In genomic region chr9:136439550-136440408, GRCh38 we compare ENCODE assay signal across 8 cellular contexts. TPM values are rescaled to one million over a fixed set of nuclear protein-coding genes. Genes with fewer than 3 reads are reported as not detected.
DNase-seq lines count a peak whose midpoint lies in the region; ATAC-seq lines count a peak whose summit lies in the region.

TSS of gene INPP5E (minus strand) at chr9:136439845. CDS start at chr9:136439419, 426 bp downstream.

- no peaks in the 10 kb centered on the region for H3K27me3 ChIP-seq in right cardiac atrium (ENCODE audit: control insufficient read depth, insufficient read depth)

- 5% methylated on average over 79 of the region's 79 CpGs for WGBS in right cardiac atrium

- peak; percentile 65 for DNase-seq in EH (ENCODE audit: low read depth)
- peak in 41 of 56 donors; percentile 5 to 75 (median 42) for DNase-seq in amygdala (lab: John Stamatoyannopoulos, UW)
- peak; percentile 75 to 93 (median 91) for DNase-seq in right cardiac atrium
- DNase-seq in retina: peak; percentile 76
- DNase-seq in kidney glomerular epithelial cell (lab: John Stamatoyannopoulos, UW): no peak

- H3K27ac Mint-ChIP-seq in T-helper 1 cell treated with Interleukin-12 subunit alpha and Interleukin-12 subunit beta and Interleukin-4 antibody, amounts not matched to agents 30 μg/mL and 1 μg/mL, for 36 hours: no peak within 1 kb of the TSS

- peaks cover 62% of the 10 kb centered on the region for H3K36me3 ChIP-seq in KOPT-K1 (ENCODE audit: insufficient read depth, low read length)

- peak within 1 kb of the TSS; percentile 88 for H3K4me3 Mint-ChIP-seq in T-helper 1 cell treated with Interleukin-12 subunit alpha and Interleukin-12 subunit beta and Interleukin-4 antibody, amounts not matched to agents 30 μg/mL and 1 μg/mL, for 36 hours

- no peaks in the 10 kb centered on the region for H3K9me3 Mint-ChIP-seq in T-helper 1 cell treated with Interleukin-12 subunit alpha and Interleukin-12 subunit beta and Interleukin-4 antibody, amounts not matched to agents 30 μg/mL and 1 μg/mL, for 36 hours

- peak; percentile 57 for ATAC-seq in GM21528 (IDR thresholded peaks at IDR 0.05; ENCODE audit: low FRiP score, unreplicated experiment)
- ATAC-seq in right cardiac atrium: peak; percentile 82 to 86

- H3K36me3 Mint-ChIP-seq in T-helper 1 cell treated with Interleukin-12 subunit alpha and Interleukin-12 subunit beta and Interleukin-4 antibody, amounts not matched to agents 30 μg/mL and 1 μg/mL, for 36 hours (ENCODE audit: low read depth): peaks cover 24% of the 10 kb centered on the region

- H3K4me1 Mint-ChIP-seq in T-helper 1 cell treated with Interleukin-12 subunit alpha and Interleukin-12 subunit beta and Interleukin-4 antibody, amounts not matched to agents 30 μg/mL and 1 μg/mL, for 36 hours (ENCODE audit: low read depth): peaks cover 24% of the 10 kb centered on the region

- H3K4me1 ChIP-seq in right cardiac atrium (ENCODE audit: control insufficient read depth, insufficient read depth, low read length): peaks cover 6% of the 10 kb centered on the region

- no peaks in the 10 kb centered on the region for H3K27me3 Mint-ChIP-seq in T-helper 1 cell treated with Interleukin-12 subunit alpha and Interleukin-12 subunit beta and Interleukin-4 antibody, amounts not matched to agents 30 μg/mL and 1 μg/mL, for 36 hours (ENCODE audit: low read depth)

- H3K9me3 ChIP-seq in KOPT-K1 (ENCODE audit: insufficient read depth, low read length, poor library complexity, severe bottlenecking) (no peaks in the 10 kb centered on the region), right cardiac atrium (ENCODE audit: control insufficient read depth, low read length) (no peaks in the 10 kb centered on the region)

- intact Hi-C loops in right cardiac atrium (cut with DNase I): no loop called here

- peak within 1 kb of the TSS; percentile 74 for H3K27ac ChIP-seq in KOPT-K1 (ENCODE audit: low read depth, low read length, poor library complexity, severe bottlenecking)
- H3K27ac ChIP-seq in right cardiac atrium (ENCODE audit: low read length): peak within 1 kb of the TSS; percentile 65

- H3K4me3 ChIP-seq in right cardiac atrium (ENCODE audit: low read length): peak within 1 kb of the TSS; percentile 81

RNA-seq across cellular contexts. Expression of gene INPP5E, which starts in this region (rescaled TPM):
- 10 to 100 TPM in 1 of 4 donors, 1 to 10 TPM in 3; 8.8 to 12.3 (median 9.2) TPM for total RNA-seq in right cardiac atrium
- 7.7 TPM for polyA plus RNA-seq in right cardiac atrium
